1 cellular context compared by ENCODE assay signal in genomic region chr5:98794414-98795080, GRCh38.
TF ChIP-seq lines count a peak whose summit lies in the region.

No MANE protein-coding gene starts in this region.

TF ChIP-seq in GM12878, 131 proteins besides CTCF, POLR2A, EP300 and RAD21 (continued from another document):
- TF ChIP-seq SMC3 (IDR thresholded peaks at IDR 0.05; ENCODE audit: borderline replicate concordance, low read length), result no peak
- no peak for TF ChIP-seq BCLAF1 (IDR thresholded peaks at IDR 0.05)
- TF ChIP-seq, protein P1, sequence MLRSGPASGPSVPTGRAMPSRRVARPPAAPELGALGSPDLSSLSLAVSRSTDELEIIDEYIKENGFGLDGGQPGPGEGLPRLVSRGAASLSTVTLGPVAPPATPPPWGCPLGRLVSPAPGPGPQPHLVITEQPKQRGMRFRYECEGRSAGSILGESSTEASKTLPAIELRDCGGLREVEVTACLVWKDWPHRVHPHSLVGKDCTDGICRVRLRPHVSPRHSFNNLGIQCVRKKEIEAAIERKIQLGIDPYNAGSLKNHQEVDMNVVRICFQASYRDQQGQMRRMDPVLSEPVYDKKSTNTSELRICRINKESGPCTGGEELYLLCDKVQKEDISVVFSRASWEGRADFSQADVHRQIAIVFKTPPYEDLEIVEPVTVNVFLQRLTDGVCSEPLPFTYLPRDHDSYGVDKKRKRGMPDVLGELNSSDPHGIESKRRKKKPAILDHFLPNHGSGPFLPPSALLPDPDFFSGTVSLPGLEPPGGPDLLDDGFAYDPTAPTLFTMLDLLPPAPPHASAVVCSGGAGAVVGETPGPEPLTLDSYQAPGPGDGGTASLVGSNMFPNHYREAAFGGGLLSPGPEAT (IDR thresholded peaks at IDR 0.05; ENCODE audit: low read depth), result no peak
